8 cellular contexts compared by ENCODE assay signal in the genomic region with DNA sequence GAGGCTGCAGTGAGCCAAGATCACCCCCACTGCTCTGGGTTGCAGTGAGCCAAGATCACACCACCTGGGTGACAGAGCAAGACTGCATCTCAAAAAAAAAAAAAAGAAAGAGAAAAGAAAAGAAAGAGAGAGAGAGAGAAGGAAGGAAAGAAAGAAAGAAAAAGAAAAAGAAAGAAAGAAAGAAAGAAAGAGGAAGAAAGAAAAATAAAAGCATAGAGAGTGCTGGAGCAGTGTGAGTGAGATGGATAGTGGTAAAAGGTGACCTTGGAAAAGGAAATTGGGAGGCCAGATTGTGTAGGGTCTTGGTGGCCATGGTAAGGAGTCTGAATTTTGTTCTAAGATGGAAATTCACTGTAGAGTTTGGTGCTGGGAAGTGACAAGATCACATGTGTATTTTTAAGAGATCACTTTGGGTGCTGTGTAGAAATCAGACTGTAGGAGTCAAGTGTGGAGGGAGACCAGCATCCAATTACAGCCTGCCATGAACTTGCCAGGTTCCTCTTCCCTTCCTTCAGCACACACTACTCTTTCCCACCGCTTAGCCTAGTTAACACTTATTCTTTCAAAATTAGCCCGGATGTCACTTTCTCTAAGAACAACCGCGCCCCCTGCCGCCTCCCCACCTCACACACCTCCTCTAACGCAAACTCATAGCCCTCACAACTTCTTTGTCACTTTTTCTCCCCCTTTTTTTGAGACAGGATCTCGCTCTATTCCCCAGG. TPM values are rescaled to one million over a fixed set of nuclear protein-coding genes. Genes with fewer than 3 reads are reported as not detected.
DNase-seq lines count a peak whose midpoint lies in the region; ATAC-seq and TF ChIP-seq lines count a peak whose summit lies in the region.

No MANE protein-coding gene starts in this region.

- WGBS in lower leg skin, 2 donors, result 1% methylated on average over 7 of the region's 7 CpGs

- no TSS peak for BruUV-seq in Caco-2 (replicated peaks; lab: Mats Ljungman, UMichigan)

- peaks cover 25% of the 10 kb centered on the region for H3K4me1 Mint-ChIP-seq in Caco-2 (ENCODE audit: low read depth, unreplicated experiment)

- POLR2A ChIA-PET in Caco-2 (lab: Charles Lee), result interaction anchor here (0.5 to 2.0 kb wide), 4 partner anchors 15 to 32 kb away, joined by 4 to 10 read pairs (median 4); partner anchors contain the start of gene MTX1

- ATAC-seq in HG03280 (IDR thresholded peaks at IDR 0.05; ENCODE audit: unreplicated experiment), result peak; percentile 26
- ATAC-seq in HG02884 (IDR thresholded peaks at IDR 0.05; ENCODE audit: unreplicated experiment), result no peak

- H3K27me3 Mint-ChIP-seq in Caco-2 (ENCODE audit: insufficient read depth, unreplicated experiment), result no peaks in the 10 kb centered on the region

- H3K27ac Mint-ChIP-seq in Caco-2 (ENCODE audit: unreplicated experiment), result peak overlapping the region; percentile 80

- H3K9me3 ChIP-seq in Caco-2, result no peaks in the 10 kb centered on the region

- TF ChIP-seq CTCF in Caco-2 (IDR thresholded peaks at IDR 0.05; ENCODE audit: insufficient read depth in 1 of 2, low read depth in 1 of 2, low read length in 1 of 2, severe bottlenecking in 1 of 2, unreplicated experiment in 1 of 2) (peak; percentile 51 to 79), lower leg skin (IDR thresholded peaks at IDR 0.05) (no peak)

- peaks cover 25% of the 10 kb centered on the region for H3K36me3 Mint-ChIP-seq in Caco-2 (ENCODE audit: insufficient read depth, unreplicated experiment)

- H3K4me3 ChIP-seq in Caco-2 (ENCODE audit: low read depth, low read length), result peak overlapping the region; percentile 62
- H3K4me3 ChIP-seq in lower leg skin (ENCODE audit: low read depth, poor library complexity, severe bottlenecking), result peak overlapping the region; percentile 44

- no peaks in the 10 kb centered on the region; the same call in 1 of the 2 replicates for H3K36me3 ChIP-seq in Caco-2 (ENCODE audit: control insufficient read depth, insufficient read depth, low read length)

- peak overlapping the region; percentile 81 for H3K4me3 Mint-ChIP-seq in Caco-2 (ENCODE audit: unreplicated experiment)

- no peaks in the 10 kb centered on the region for H3K9me3 Mint-ChIP-seq in Caco-2 (ENCODE audit: unreplicated experiment)

- intact Hi-C loops in Caco-2 (cut with micrococcal nuclease; ENCODE audit: unreplicated experiment), result loop anchor here (1.0 to 5.0 kb wide), 3 partner anchors 19 to 50 kb away; partner anchors contain the start of gene THBS3
- intact Hi-C loops in lower leg skin (cut with DNase I; ENCODE audit: low total_unique reads), result no loop called here

- CTCF ChIA-PET in Caco-2 (lab: Charles Lee), result interaction anchor here (0.6 to 2.5 kb wide), 7 partner anchors 17 to 135 kb away, joined by 3 to 10 read pairs (median 5); partner anchors contain the start of genes KRTCAP2 and THBS3

- DNase-seq in Caco-2 (peak; percentile 76 to 83), NCI-H524 treated with DMSO at 0.1 percent for 48 hours (lab: John Stamatoyannopoulos, UW) (peak; percentile 44), dermis blood vessel endothelial cell (peak; percentile 88), lower leg skin (ENCODE audit: low spot score in 2 of 2) (peak; percentile 73 to 95)
- peak; percentile 85 for DNase-seq in activated CD4-positive, alpha-beta T cell treated with anti-CD3 and anti-CD28 coated beads for 48 hours
- DNase-seq in stimulated activated CD4-positive, alpha-beta T cell treated with anti-CD3 and anti-CD28 coated beads, Interleukin-4, amount 100 ng/mL, for 24 hours, result peak; percentile 85

- H3K4me1 ChIP-seq in Caco-2, result peaks cover 22% of the 10 kb centered on the region

- TF ChIP-seq POLR2A in lower leg skin (IDR thresholded peaks at IDR 0.05), result no peak

- H3K27me3 ChIP-seq in Caco-2 (replicated peaks; ENCODE audit: control insufficient read depth, insufficient read depth, low read length), result no peaks in the 10 kb centered on the region

RNA-seq across cellular contexts. Expression of gene MTX1, which starts 17.9 kb away (rescaled TPM):
- total RNA-seq in Caco-2 (2022) (64.9 and 65.3 TPM in 2 replicates), dermis blood vessel endothelial cell (49.3 and 50.2 TPM in 2 replicates), lower leg skin (10 to 100 TPM; 20.5 to 54.8 (median 40.8) TPM)

RNA-seq across cellular contexts. Expression of gene THBS3, which starts 18.7 kb away (rescaled TPM):
- total RNA-seq in Caco-2 (2022), result 6.2 and 7.4 TPM in 2 replicates
- total RNA-seq in dermis blood vessel endothelial cell, result 15.9 and 16.2 TPM in 2 replicates
- 10 to 100 TPM; 15.6 to 26.6 (median 20.2) TPM for total RNA-seq in lower leg skin

RNA-seq across cellular contexts. Expression of gene ENTREP3, which starts 28.9 kb away (rescaled TPM):
- total RNA-seq in Caco-2 (2022) (33.1 and 36.6 TPM in 2 replicates), dermis blood vessel endothelial cell (6.5 and 12.3 TPM in 2 replicates), lower leg skin (10 to 100 TPM in 3 of 4 donors, 1 to 10 TPM in 1; 9.6 to 26.0 (median 18.7) TPM)

RNA-seq across cellular contexts. Expression of gene SCAMP3, which starts 35.8 kb away (rescaled TPM):
- total RNA-seq in Caco-2 (2022) (53.4 and 55.9 TPM in 2 replicates), dermis blood vessel endothelial cell (38.3 and 46.3 TPM in 2 replicates), lower leg skin (10 to 100 TPM; 67.8 to 96.9 (median 87.6) TPM)

RNA-seq across cellular contexts. Expression of gene CLK2, which starts 47.0 kb away (rescaled TPM):
- total RNA-seq in Caco-2 (2022) (56.8 and 57.5 TPM in 2 replicates), dermis blood vessel endothelial cell (24.5 and 35.9 TPM in 2 replicates), lower leg skin (10 to 100 TPM; 24.6 to 55.8 (median 38.0) TPM)

Comparison
In these comparisons a context has a peak if more than half of its experiments do, and no peak if none do; other contexts are left out.
1. CTCF ChIP-seq: peak in Caco-2 (2 of 2); none in lower leg skin (0 of 3).
2. Peak in every context shown above with its lines, with median percentiles within 50 percentile points of each other: DNase-seq.